In the genomic region with DNA sequence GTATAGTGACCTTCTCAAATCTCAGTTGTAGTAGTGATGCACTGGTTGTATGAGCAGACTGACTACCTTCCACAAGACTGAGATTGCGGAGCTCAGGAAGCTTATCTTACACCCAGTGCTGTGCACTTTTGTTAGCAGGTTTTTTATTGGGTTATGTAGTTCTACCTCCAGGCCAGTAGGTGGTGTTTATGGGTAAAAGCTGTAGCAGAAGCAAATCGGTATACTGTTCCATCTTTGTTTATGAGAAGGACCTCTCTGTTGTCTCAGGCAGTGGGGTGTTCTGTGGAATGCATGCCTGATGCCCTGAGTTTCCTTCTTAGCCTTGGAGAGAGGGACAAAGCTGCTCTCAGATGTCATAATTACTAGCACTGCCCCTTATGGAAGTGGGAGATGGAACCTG, we compare ENCODE assay signal across 19 cellular contexts.
DNase-seq lines count a peak whose midpoint lies in the region; ATAC-seq and TF ChIP-seq lines count a peak whose summit lies in the region.
"Had no signal": no experiment of that assay in that cellular context is flagged by ENCODE, and none has a peak within 500 bp of the region (broad histone marks: within the 10 kb centered on the region; RNA-seq: fewer than 3 reads in every experiment).

No MANE protein-coding gene starts in this region.

- no peak for DNase-seq in AG10803 (ENCODE audit: low read depth)
- DNase-seq in NAMALWA (ENCODE audit: low spot score): peak; percentile 1
- no peak for DNase-seq in epithelial cell of esophagus (ENCODE audit: low read depth)
- DNase-seq in activated CD4-positive, alpha-beta T cell treated with anti-CD3 and anti-CD28 coated beads, Interleukin-2, amount 50 U/mL, for 4 hours: no peak
- no peak for DNase-seq in SHP77 (lab: John Stamatoyannopoulos, UW)
- DNase-seq in spleen: no peak
- DNase-seq: activated T-cell treated with anti-CD3 and anti-CD28 coated beads, Interleukin-2, amount 50 U/mL, for 48 hours; dorsolateral prefrontal cortex; esophagus squamous epithelium; kidney glomerular epithelial cell; NCI-H187 treated with DMSO at 0.1 percent for 48 hours; NCI-H524 treated with DMSO at 0.1 percent for 48 hours; nucleus accumbens; Peyer's patch; stimulated activated CD4-positive, alpha-beta T cell treated with anti-CD3 and anti-CD28 coated beads, Interleukin-2, amount 100 ng/mL, for 48 hours had no signal

- H3K9me3 ChIP-seq in spleen: peaks cover 0 to 28% (median 22%) of the 10 kb centered on the region in 8 donors
- H3K9me3 ChIP-seq: esophagus squamous epithelium, Peyer's patch had no signal

- no peak overlapping the region for H3K27ac ChIP-seq in spleen
- H3K27ac ChIP-seq: esophagus squamous epithelium, Peyer's patch, suprapubic skin had no signal

- H3K4me1 ChIP-seq in spleen: no peaks in the 10 kb centered on the region
- H3K4me1 ChIP-seq: esophagus squamous epithelium, Peyer's patch, suprapubic skin had no signal

- H3K4me3 ChIP-seq in AG10803 (ENCODE audit: low read length) (no peak overlapping the region), epithelial cell of esophagus (ENCODE audit: low read length) (no peak overlapping the region), spleen (no peak overlapping the region)
- H3K4me3 ChIP-seq: dorsolateral prefrontal cortex, esophagus squamous epithelium, Peyer's patch, suprapubic skin had no signal

- H3K27me3 ChIP-seq in spleen (replicated peaks in 1 of 7): no peaks in the 10 kb centered on the region
- H3K27me3 ChIP-seq: dorsolateral prefrontal cortex, esophagus squamous epithelium, Peyer's patch, suprapubic skin had no signal

- ATAC-seq in GM18909 (IDR thresholded peaks at IDR 0.05; ENCODE audit: poor library complexity, unreplicated experiment): peak; percentile 65
- no peak for ATAC-seq in HG02885 (IDR thresholded peaks at IDR 0.05; ENCODE audit: poor library complexity, unreplicated experiment)
- ATAC-seq: sciatic nerve had no signal

- intact Hi-C loops in spleen (cut with DNase I; ENCODE audit: low total_unique reads): no loop called here

- 0 out of 2 replicates have a peak, but pooled peaks have one; percentile 8 for TF ChIP-seq CTCF in AG10803 (conservative IDR thresholded peaks at IDR 0.05; ENCODE audit: low read length)
- TF ChIP-seq CTCF in epithelial cell of esophagus (IDR thresholded peaks at IDR 0.05; ENCODE audit: insufficient read depth, low read depth, low read length, missing control alignments): peak; percentile 4
- no peak for TF ChIP-seq CTCF in spleen (IDR thresholded peaks at IDR 0.05 in 8 of 11, conservative IDR thresholded peaks at IDR 0.05 in 3 of 11)

- 86 to 99% (median 92%) methylated on average over 2 of the region's 2 CpGs for WGBS in spleen, 5 donors

- H3K36me3 ChIP-seq in spleen: no peaks in the 10 kb centered on the region
- H3K36me3 ChIP-seq: esophagus squamous epithelium, Peyer's patch, suprapubic skin had no signal

- no peak for TF ChIP-seq POLR2A in spleen (IDR thresholded peaks at IDR 0.05)

Comparison
In these comparisons a context has a peak if more than half of its experiments do, and no peak if none do; other contexts are left out.
1. CTCF ChIP-seq: peak in AG10803 (single experiment) and epithelial cell of esophagus (single experiment); none in spleen (0 of 11).